8 cellular contexts compared by ENCODE assay signal in genomic region chr12:118103601-118104382, GRCh38. TPM values are rescaled to one million over a fixed set of nuclear protein-coding genes. Genes with fewer than 3 reads are reported as not detected.
DNase-seq lines count a peak whose midpoint lies in the region; ATAC-seq, FAIRE-seq and TF ChIP-seq lines count a peak whose summit lies in the region.

A gene with protein sequence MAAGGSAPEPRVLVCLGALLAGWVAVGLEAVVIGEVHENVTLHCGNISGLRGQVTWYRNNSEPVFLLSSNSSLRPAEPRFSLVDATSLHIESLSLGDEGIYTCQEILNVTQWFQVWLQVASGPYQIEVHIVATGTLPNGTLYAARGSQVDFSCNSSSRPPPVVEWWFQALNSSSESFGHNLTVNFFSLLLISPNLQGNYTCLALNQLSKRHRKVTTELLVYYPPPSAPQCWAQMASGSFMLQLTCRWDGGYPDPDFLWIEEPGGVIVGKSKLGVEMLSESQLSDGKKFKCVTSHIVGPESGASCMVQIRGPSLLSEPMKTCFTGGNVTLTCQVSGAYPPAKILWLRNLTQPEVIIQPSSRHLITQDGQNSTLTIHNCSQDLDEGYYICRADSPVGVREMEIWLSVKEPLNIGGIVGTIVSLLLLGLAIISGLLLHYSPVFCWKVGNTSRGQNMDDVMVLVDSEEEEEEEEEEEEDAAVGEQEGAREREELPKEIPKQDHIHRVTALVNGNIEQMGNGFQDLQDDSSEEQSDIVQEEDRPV (minus strand): TSS chr12:118104011. CDS start chr12:118103671, 340 bp downstream.

- H3K27me3 Mint-ChIP-seq in naive B cell (peaks cover 15 to 16% (median 15%) of the 10 kb centered on the region in 3 donors), type B pancreatic cell (no peaks in the 10 kb centered on the region)

- CTCF ChIA-PET in HEK293T (lab: Yijun Ruan, JAX), result no interaction called here

- peak; percentile 65 to 82 for ATAC-seq in naive B cell (ENCODE audit: low read depth in 2 of 2)
- ATAC-seq in HG02763 (IDR thresholded peaks at IDR 0.05; ENCODE audit: unreplicated experiment), result no peak

- H3K9me3 Mint-ChIP-seq in naive B cell (peaks cover 0 to 1% (median 0%) of the 10 kb centered on the region in 7 donors), type B pancreatic cell (no peaks in the 10 kb centered on the region)

- peak within 1 kb of the TSS; percentile 75 for H3K4me3 ChIP-seq in fibroblast of villous mesenchyme (ENCODE audit: low read depth, low read length)

- TF ChIP-seq CTCF in D721Med (IDR thresholded peaks at IDR 0.05; ENCODE audit: insufficient read depth, missing control alignments) (no peak), fibroblast of villous mesenchyme (IDR thresholded peaks at IDR 0.05; ENCODE audit: insufficient read depth, low read depth, low read length) (no peak), type B pancreatic cell (conservative IDR thresholded peaks at IDR 0.05) (peak; percentile 16)

- peaks cover 10 to 13% (median 10%) of the 10 kb centered on the region in 3 donors for H3K4me1 Mint-ChIP-seq in naive B cell
- H3K4me1 Mint-ChIP-seq in type B pancreatic cell (ENCODE audit: unreplicated experiment), result peaks cover 5% of the 10 kb centered on the region

- POLR2A ChIA-PET in HEK293T (lab: Yijun Ruan, JAX), result interaction anchor here (1.0 to 2.0 kb wide), 4 partner anchors 10 to 273 kb away, joined by 3 to 6 read pairs (median 4); partner anchors contain the start of genes PEBP1 and SUDS3

- no peak for FAIRE-seq in D721Med (lab: Jason Lieb, UNC)

- H3K27ac Mint-ChIP-seq in naive B cell (peak within 1 kb of the TSS in 3 of 6 donors; percentile 47 to 72 (median 64)), type B pancreatic cell (peak within 1 kb of the TSS; percentile 93)

- DNase-seq in D721Med (ENCODE audit: insufficient read length, low spot score), result peak; percentile 57
- DNase-seq in HEK293T (ENCODE audit: extremely low spot score), result peak; percentile 75
- DNase-seq in NCI-H748 (lab: John Stamatoyannopoulos, UW; ENCODE audit: unreplicated experiment), result peak; percentile 77
- DNase-seq in activated T-helper 9 cell treated with anti-CD3 and anti-CD28 coated beads, Interleukin-2, amount 50 U/mL, for 16 hours (ENCODE audit: low read depth), result peak; percentile 1
- peak; percentile 66 for DNase-seq in fibroblast of villous mesenchyme (ENCODE audit: low read depth)
- DNase-seq in naive B cell, result peak; percentile 17
- peak; percentile 73 for DNase-seq in type B pancreatic cell (ENCODE audit: extremely low spot score, unreplicated experiment)

- peak within 1 kb of the TSS; percentile 86 to 96 (median 93) for H3K4me3 Mint-ChIP-seq in naive B cell
- H3K4me3 Mint-ChIP-seq in type B pancreatic cell, result peak within 1 kb of the TSS; percentile 97

- H3K36me3 Mint-ChIP-seq in naive B cell (no peaks in the 10 kb centered on the region), type B pancreatic cell (no peaks in the 10 kb centered on the region)

TF ChIP-seq in HEK293T, 16 proteins besides CTCF, POLR2A, EP300 and RAD21:
- TF ChIP-seq TARDBP (IDR thresholded peaks at IDR 0.05) (no peak), L3MBTL2 (conservative IDR thresholded peaks at IDR 0.05) (0 out of 2 replicates have a peak, but pooled peaks have one; percentile 36)

RNA-seq across cellular contexts. Expression of the gene that starts here (rescaled TPM):
- total RNA-seq in fibroblast of villous mesenchyme (21.3 and 22.5 TPM in 2 replicates), type B pancreatic cell (ENCODE audit: low replicate concordance) (45.1 and 105 TPM in 2 replicates)
- polyA plus RNA-seq in naive B cell (ENCODE audit: low read depth in 6 of 6), result 1 to 10 TPM in 4 of 6 donors, under 1 TPM in 1, not detected in 1; 0.36 to 3.1 (median 1.7) TPM

Comparison
In these comparisons a context has a peak if more than half of its experiments do, and no peak if none do; other contexts are left out.
1. DNase-seq: peak in every context shown above with its lines; median percentile 77 in NCI-H748; 75 in HEK293T; 73 in type B pancreatic cell; 66 in fibroblast of villous mesenchyme; 57 in D721Med; 17 in naive B cell; 1 in activated T-helper 9 cell treated with anti-CD3 and anti-CD28 coated beads, Interleukin-2, amount 50 U/mL, for 16 hours.